ENCODE assay signal across 18 cellular contexts in genomic region chr10:72124984-72125383, GRCh38. TPM values are rescaled to one million over a fixed set of nuclear protein-coding genes. Genes with fewer than 3 reads are reported as not detected.
A peak's percentile ranks its signal among the peaks of the same experiment; 100 is the strongest.
DNase-seq lines count a peak whose midpoint lies in the region; ATAC-seq and TF ChIP-seq lines count a peak whose summit lies in the region.
"Had no signal": no experiment of that assay in that cellular context is flagged by ENCODE, and none has a peak within 500 bp of the region (broad histone marks: within the 10 kb centered on the region; RNA-seq: fewer than 3 reads in every experiment).

No MANE protein-coding gene starts in this region.

- CTCF ChIA-PET in naive thymus-derived CD4-positive, alpha-beta T cell (lab: Charles Lee) = interaction anchor here (0.7 to 5.7 kb wide), 10 partner anchors 12 to 1749 kb away, joined by 3 to 53 read pairs (median 6); no protein-coding TSS in a partner anchor

- intact Hi-C loops in naive thymus-derived CD4-positive, alpha-beta T cell (cut with micrococcal nuclease) = no loop called here

- H3K79me2 ChIP-seq in fibroblast of lung (ENCODE audit: control insufficient read depth, insufficient read depth, low read length) = no peaks in the 10 kb centered on the region

- POLR2A ChIA-PET in naive thymus-derived CD4-positive, alpha-beta T cell (lab: Charles Lee) = interaction anchor here (0.7 to 4.6 kb wide), 10 partner anchors 10 to 215 kb away, joined by 3 to 29 read pairs (median 6); partner anchors contain the start of genes ANAPC16, ASCC1 and SPOCK2

- peak; percentile 53 for DNase-seq in Ammon's horn (ENCODE audit: low spot score)
- peak; percentile 40 for DNase-seq in NCI-H2227 (lab: John Stamatoyannopoulos, UW; ENCODE audit: unreplicated experiment)
- peak; percentile 60 to 82 for DNase-seq in fibroblast of lung (ENCODE audit: low read depth in 2 of 2)
- DNase-seq in naive thymus-derived CD4-positive, alpha-beta T cell = no peak
- no peak for DNase-seq in epidermal melanocyte (ENCODE audit: insufficient read length, low spot score)
- no peak for DNase-seq in HK-2 (ENCODE audit: unreplicated experiment)
- DNase-seq in brain microvascular endothelial cell = no peak
- DNase-seq: activated CD4-positive, alpha-beta memory T cell treated with anti-CD3 and anti-CD28 coated beads for 36 hours; activated naive CD4-positive, alpha-beta T cell treated with Interleukin-2 at 50 U/mL for 16 hours; head of caudate nucleus; mesendoderm; NCI-H2171; OCI-M1; retina had no signal

- no peak overlapping the region for H3K4me2 ChIP-seq in fibroblast of lung (ENCODE audit: extremely low read depth, insufficient read depth, low read length)

- no peaks in the 10 kb centered on the region for H3K9me3 Mint-ChIP-seq in naive thymus-derived CD4-positive, alpha-beta T cell
- H3K9me3 Mint-ChIP-seq: activated CD4-positive, alpha-beta memory T cell treated with anti-CD3 and anti-CD28 coated beads for 36 hours; dendritic cell treated with granulocyte-macrophage colony-stimulating factor and Interleukin-4, amounts not matched to agents 40 ng/mL and 50 ng/mL, for 4 days; stimulated activated naive CD8-positive, alpha-beta T cell treated with anti-CD3 and anti-CD28 coated beads, Interleukin-15, Interleukin-2, amounts not matched to agents 100 ng/mL and 50 ng/mL, for 24 hours; T-helper 1 cell treated with Interleukin-12 subunit alpha and Interleukin-12 subunit beta and Interleukin-4 antibody, amounts not matched to agents 30 μg/mL and 1 μg/mL, for 36 hours had no signal

- peaks cover 0 to 24% (median 6%) of the 10 kb centered on the region in 5 donors for H3K36me3 Mint-ChIP-seq in naive thymus-derived CD4-positive, alpha-beta T cell

- no peaks in the 10 kb centered on the region for H3K9me3 ChIP-seq in fibroblast of lung (ENCODE audit: control insufficient read depth, insufficient read depth, low read depth, low read length)
- no peaks in the 10 kb centered on the region for H3K9me3 ChIP-seq in naive thymus-derived CD4-positive, alpha-beta T cell (ENCODE audit: control insufficient read depth in 2 of 3, low read length in 3 of 3)

- no peak overlapping the region for H3K9ac ChIP-seq in fibroblast of lung (ENCODE audit: insufficient read depth, low read length)

- H3K36me3 ChIP-seq in fibroblast of lung (ENCODE audit: control insufficient read depth, insufficient read depth, low read length) (no peaks in the 10 kb centered on the region), brain microvascular endothelial cell (replicated peaks) (no peaks in the 10 kb centered on the region)
- H3K36me3 ChIP-seq in naive thymus-derived CD4-positive, alpha-beta T cell (ENCODE audit: control insufficient read depth in 2 of 3, insufficient read depth in 3 of 3, low read length in 3 of 3) = no peaks in the 10 kb centered on the region

- H3K4me3 Mint-ChIP-seq in naive thymus-derived CD4-positive, alpha-beta T cell = no peak overlapping the region
- H3K4me3 Mint-ChIP-seq: activated CD4-positive, alpha-beta memory T cell treated with anti-CD3 and anti-CD28 coated beads for 36 hours; dendritic cell treated with granulocyte-macrophage colony-stimulating factor and Interleukin-4, amounts not matched to agents 40 ng/mL and 50 ng/mL, for 4 days; stimulated activated naive CD8-positive, alpha-beta T cell treated with anti-CD3 and anti-CD28 coated beads, Interleukin-15, Interleukin-2, amounts not matched to agents 100 ng/mL and 50 ng/mL, for 24 hours; T-helper 1 cell treated with Interleukin-12 subunit alpha and Interleukin-12 subunit beta and Interleukin-4 antibody, amounts not matched to agents 30 μg/mL and 1 μg/mL, for 36 hours had no signal

- H3K27me3 ChIP-seq in fibroblast of lung (ENCODE audit: control insufficient read depth, insufficient read depth, low read length) (no peaks in the 10 kb centered on the region), brain microvascular endothelial cell (replicated peaks) (no peaks in the 10 kb centered on the region)
- no peaks in the 10 kb centered on the region for H3K27me3 ChIP-seq in naive thymus-derived CD4-positive, alpha-beta T cell (ENCODE audit: control insufficient read depth in 2 of 2, insufficient read depth in 2 of 2, low read length in 2 of 2)

- TF ChIP-seq CTCF in fibroblast of lung (conservative IDR thresholded peaks at IDR 0.05 in 1 of 2, IDR thresholded peaks at IDR 0.05 in 1 of 2; ENCODE audit: low read depth in 1 of 2, low read length in 2 of 2) = no peak
- no peak for TF ChIP-seq CTCF in brain microvascular endothelial cell (IDR thresholded peaks at IDR 0.05; ENCODE audit: low read depth, low read length, missing control alignments)

- H3K4me1 ChIP-seq in fibroblast of lung (ENCODE audit: control insufficient read depth, extremely low read depth, insufficient read depth, low read length) = no peaks in the 10 kb centered on the region
- peaks cover 5 to 10% of the 10 kb centered on the region in 2 donors for H3K4me1 ChIP-seq in naive thymus-derived CD4-positive, alpha-beta T cell (ENCODE audit: control insufficient read depth in 2 of 2, insufficient read depth in 2 of 2, low read length in 2 of 2)

- no peak overlapping the region for H2AFZ ChIP-seq in fibroblast of lung (ENCODE audit: low read length)

- H3K27ac Mint-ChIP-seq in naive thymus-derived CD4-positive, alpha-beta T cell = peak overlapping the region in 7 of 9 donors; percentile 41 to 85 (median 72)
- H3K27ac Mint-ChIP-seq: activated CD4-positive, alpha-beta memory T cell treated with anti-CD3 and anti-CD28 coated beads for 36 hours; dendritic cell treated with granulocyte-macrophage colony-stimulating factor and Interleukin-4, amounts not matched to agents 40 ng/mL and 50 ng/mL, for 4 days; stimulated activated naive CD8-positive, alpha-beta T cell treated with anti-CD3 and anti-CD28 coated beads, Interleukin-15, Interleukin-2, amounts not matched to agents 100 ng/mL and 50 ng/mL, for 24 hours; T-helper 1 cell treated with Interleukin-12 subunit alpha and Interleukin-12 subunit beta and Interleukin-4 antibody, amounts not matched to agents 30 μg/mL and 1 μg/mL, for 36 hours had no signal

- in situ Hi-C loops in brain microvascular endothelial cell (cut with HindIII; ENCODE audit: low pct_ligation_motif_present, low sequenced_read_pairs) = no loop called here

- H3K27me3 Mint-ChIP-seq in naive thymus-derived CD4-positive, alpha-beta T cell = no peaks in the 10 kb centered on the region
- H3K27me3 Mint-ChIP-seq: activated CD4-positive, alpha-beta memory T cell treated with anti-CD3 and anti-CD28 coated beads for 36 hours; stimulated activated naive CD8-positive, alpha-beta T cell treated with anti-CD3 and anti-CD28 coated beads, Interleukin-15, Interleukin-2, amounts not matched to agents 100 ng/mL and 50 ng/mL, for 24 hours had no signal

- H4K20me1 ChIP-seq in fibroblast of lung (ENCODE audit: control insufficient read depth, extremely low read depth, insufficient read depth, low read length) = no peaks in the 10 kb centered on the region

- ATAC-seq in naive thymus-derived CD4-positive, alpha-beta T cell = no peak
- ATAC-seq in GM21381 (IDR thresholded peaks at IDR 0.05; ENCODE audit: unreplicated experiment) = no peak

- peaks cover 21 to 65% (median 51%) of the 10 kb centered on the region in 7 donors for H3K4me1 Mint-ChIP-seq in naive thymus-derived CD4-positive, alpha-beta T cell

- H3K27ac ChIP-seq in fibroblast of lung (ENCODE audit: insufficient read depth, low read length) = no peak overlapping the region
- no peak overlapping the region for H3K27ac ChIP-seq in naive thymus-derived CD4-positive, alpha-beta T cell (ENCODE audit: low read depth, low read length)
- H3K27ac ChIP-seq in brain microvascular endothelial cell = no peak overlapping the region

- H3K4me3 ChIP-seq in fibroblast of lung (replicated peaks in 1 of 4; ENCODE audit: control extremely low read depth in 1 of 4, insufficient read depth in 1 of 4, low read depth in 3 of 4, low read length in 4 of 4) = no peak overlapping the region
- no peak overlapping the region for H3K4me3 ChIP-seq in naive thymus-derived CD4-positive, alpha-beta T cell (ENCODE audit: low read length)
- no peak overlapping the region for H3K4me3 ChIP-seq in brain microvascular endothelial cell (ENCODE audit: low read depth, low read length)

RNA-seq across cellular contexts. Expression of gene SPOCK2, which starts 36.6 kb away (rescaled TPM):
- total RNA-seq in fibroblast of lung = 0.26 and 0.33 TPM in 2 replicates
- 0.02 and 0.06 TPM in 2 replicates for polyA plus RNA-seq in fibroblast of lung
- 0.07 TPM in 1 of 2 replicates, not detected in the other for polyA plus RNA-seq in fibroblast of lung (2012)
- 0.93 TPM in 1 of 2 replicates, not detected in the other for polyA minus RNA-seq in fibroblast of lung (ENCODE audit: low replicate concordance)
- 100 to 1,000 TPM; 312 to 543 (median 505) TPM for total RNA-seq in naive thymus-derived CD4-positive, alpha-beta T cell
- 100 to 1,000 TPM; 200 to 250 TPM for polyA plus RNA-seq in naive thymus-derived CD4-positive, alpha-beta T cell

Comparison
In these comparisons a context has a peak if more than half of its experiments do, and no peak if none do; other contexts are left out.
1. DNase-seq: peak in Ammon's horn (single experiment), NCI-H2227 (single experiment) and fibroblast of lung (2 of 2); none in naive thymus-derived CD4-positive, alpha-beta T cell (0 of 9), epidermal melanocyte (single experiment), HK-2 (single experiment) and brain microvascular endothelial cell (single experiment).
2. RNA of gene SPOCK2, which starts 36.6 kb away (total RNA-seq): 312 to 543 TPM in naive thymus-derived CD4-positive, alpha-beta T cell; 0.26 to 0.33 TPM in fibroblast of lung; every median in the first group is over 100 times any median in the second.